21 cellular contexts compared by ENCODE assay signal in genomic region chr1:240178366-240178765, GRCh38.
DNase-seq lines count a peak whose midpoint lies in the region; ATAC-seq and TF ChIP-seq lines count a peak whose summit lies in the region.
"Had no signal": no experiment of that assay in that cellular context is flagged by ENCODE, and none has a peak within 500 bp of the region (broad histone marks: within the 10 kb centered on the region; RNA-seq: fewer than 3 reads in every experiment).

No MANE protein-coding gene starts in this region.

- TF ChIP-seq CTCF in right lobe of liver (IDR thresholded peaks at IDR 0.05), result no peak
- TF ChIP-seq CTCF in lower leg skin (IDR thresholded peaks at IDR 0.05), result no peak

- intact Hi-C loops in right lobe of liver (cut with DNase I) (no loop called here), lower leg skin (cut with DNase I; ENCODE audit: low total_unique reads) (no loop called here)

- DNase-seq in ELR (ENCODE audit: low read depth) (peak; percentile 19), M059J (ENCODE audit: low read depth) (peak; percentile 16), left kidney (ENCODE audit: low read depth, low spot score) (peak; percentile 26), putamen (ENCODE audit: low spot score) (peak; percentile 42), right lobe of liver (no peak), NCI-H446 treated with DMSO at 0.1 percent for 48 hours (lab: John Stamatoyannopoulos, UW) (no peak), lower leg skin (ENCODE audit: low spot score in 2 of 2) (no peak), COLO668 (lab: John Stamatoyannopoulos, UW; ENCODE audit: unreplicated experiment) (no peak)
- DNase-seq: CD4-positive, CD25-positive, alpha-beta regulatory T cell; COR-L47; DMS79; KBM-7; NCI-H1105 treated with DMSO at 0.1 percent for 48 hours; NCI-H2029 treated with DMSO at 0.1 percent for 48 hours; NCI-H226; NCI-H524; NCI-H774; SJCRH30 had no signal

- no peaks in the 10 kb centered on the region for H3K9me3 ChIP-seq in right lobe of liver
- H3K9me3 ChIP-seq: A549, SJCRH30 had no signal

- no peaks in the 10 kb centered on the region for H3K27me3 ChIP-seq in right lobe of liver
- H3K27me3 ChIP-seq: SJCRH30 had no signal

- no peak overlapping the region for H3K27ac ChIP-seq in right lobe of liver
- H3K27ac ChIP-seq: A549, HL-60, SJCRH30 had no signal

- 63% methylated on average over 5 of the region's 5 CpGs for WGBS in right lobe of liver (ENCODE audit: insufficient coverage, low coverage, low lambda C conversion rate, missing lambda C conversion rate)
- 71% methylated on average over 5 of the region's 5 CpGs for WGBS in lower leg skin, 2 donors

- TF ChIP-seq POLR2A in right lobe of liver (IDR thresholded peaks at IDR 0.05) (no peak), lower leg skin (IDR thresholded peaks at IDR 0.05) (no peak)

- H3K36me3 ChIP-seq in right lobe of liver, result no peaks in the 10 kb centered on the region
- H3K36me3 ChIP-seq: SJCRH30 had no signal

- no peak overlapping the region for H3K4me3 ChIP-seq in right lobe of liver
- H3K4me3 ChIP-seq in lower leg skin (ENCODE audit: low read depth, poor library complexity, severe bottlenecking), result no peak overlapping the region
- H3K4me3 ChIP-seq: A549, SJCRH30 had no signal

- H3K4me1 ChIP-seq in right lobe of liver, result no peaks in the 10 kb centered on the region
- H3K4me1 ChIP-seq: A549, SJCRH30 had no signal

- no peak for ATAC-seq in right lobe of liver
- ATAC-seq: A549, HepG2 had no signal

Comparison
In these comparisons a context has a peak if more than half of its experiments do, and no peak if none do; other contexts are left out.
1. DNase-seq: peak in ELR (single experiment), M059J (single experiment), left kidney (single experiment) and putamen (single experiment); none in right lobe of liver (0 of 3), NCI-H446 treated with DMSO at 0.1 percent for 48 hours (single experiment), lower leg skin (0 of 2) and COLO668 (single experiment).